Comparison of ENCODE assay signal across 17 cellular contexts in genomic region chr4:64340243-64341110, GRCh38.
"Had no signal": no experiment of that assay in that cellular context is flagged by ENCODE, and none has a peak within 500 bp of the region (broad histone marks: within the 10 kb centered on the region; RNA-seq: fewer than 3 reads in every experiment).

No MANE protein-coding gene starts in this region.

- DNase-seq: activated CD4-positive, alpha-beta T cell treated with anti-CD3 and anti-CD28 coated beads for 1 hour; activated CD4-positive, alpha-beta T cell treated with anti-CD3 and anti-CD28 coated beads, Interleukin-2, amount 50 U/mL, for 48 hours; activated naive CD4-positive, alpha-beta T cell treated with anti-CD3 and anti-CD28 coated beads, Interleukin-2, amount 50 U/mL, for 16 hours; activated T-cell treated with anti-CD3 and anti-CD28 coated beads, Interleukin-2, amount 50 U/mL, for 24 hours; caudate nucleus; kidney; mesenchymal stem cell; occipital lobe; right lobe of liver; T-cell; T-helper 9 cell; thyroid gland had no signal

- H3K4me1 ChIP-seq: right lobe of liver, vagina had no signal

- H3K27ac ChIP-seq: gastroesophageal sphincter, right lobe of liver, thyroid gland, vagina had no signal

- H3K4me3 Mint-ChIP-seq: activated T-cell treated with anti-CD3 and anti-CD28 coated beads, Interleukin-2, amount 50 U/mL, for 24 hours; nephron; T-cell had no signal

- H3K9me3 ChIP-seq: gastroesophageal sphincter, right lobe of liver, thyroid gland, vagina had no signal

- H3K4me3 ChIP-seq: gastroesophageal sphincter, right lobe of liver, thyroid gland, vagina had no signal

- H3K27me3 Mint-ChIP-seq: activated T-cell treated with anti-CD3 and anti-CD28 coated beads, Interleukin-2, amount 50 U/mL, for 24 hours; progenitor cell of endocrine pancreas; T-cell had no signal

- H3K36me3 ChIP-seq: gastroesophageal sphincter, right lobe of liver, thyroid gland, vagina had no signal

- H3K36me3 Mint-ChIP-seq: T-cell had no signal

- H3K4me1 Mint-ChIP-seq: nephron, T-cell had no signal

- FAIRE-seq: colon, kidney had no signal

- H3K27ac Mint-ChIP-seq: activated T-cell treated with anti-CD3 and anti-CD28 coated beads, Interleukin-2, amount 50 U/mL, for 24 hours; nephron; progenitor cell of endocrine pancreas; T-cell had no signal

- H3K27me3 ChIP-seq: gastroesophageal sphincter, right lobe of liver, thyroid gland, vagina had no signal

- ATAC-seq: gastroesophageal sphincter, right lobe of liver, T-cell had no signal
